In the genomic region with DNA sequence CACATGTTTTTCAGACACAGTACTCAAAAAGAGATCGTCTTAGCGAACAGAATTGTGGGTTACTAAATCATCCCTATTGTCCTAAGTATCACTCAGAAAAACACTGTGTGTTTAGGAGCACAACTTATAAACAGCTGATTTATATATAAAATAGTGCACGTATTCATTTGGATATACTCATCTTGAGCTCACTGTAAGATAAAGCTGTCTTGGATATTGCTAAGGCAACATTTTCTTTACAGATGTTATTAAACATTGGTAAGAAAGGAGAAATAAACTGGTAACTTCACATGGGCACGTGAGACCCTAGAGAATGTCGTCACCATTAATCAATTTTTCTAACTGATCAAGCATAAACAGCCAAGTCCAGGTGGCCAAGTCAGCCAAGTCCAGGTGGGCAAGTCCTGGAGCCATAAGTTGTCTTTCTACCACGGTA, we compare ENCODE assay signal across 8 cellular contexts. TPM values are rescaled to one million over a fixed set of nuclear protein-coding genes. Genes with fewer than 3 reads are reported as not detected.
A peak's percentile ranks its signal among the peaks of the same experiment; 100 is the strongest.
DNase-seq lines count a peak whose midpoint lies in the region; ATAC-seq and TF ChIP-seq lines count a peak whose summit lies in the region.

No MANE protein-coding gene starts in this region.

- H3K27ac ChIP-seq in MM.1S (ENCODE audit: low read length) (peak overlapping the region; percentile 41; the same call in 1 of the 2 replicates), duodenal mucosa (ENCODE audit: low read depth, low read length) (peak overlapping the region; percentile 90)

- H3K9ac ChIP-seq in MM.1S (ENCODE audit: low read length) (peak overlapping the region; percentile 71; the same call in 1 of the 2 replicates), duodenal mucosa (ENCODE audit: low read depth in 1 of 2, low read length in 2 of 2) (peak overlapping the region; percentile 69 to 71)

- peak overlapping the region; percentile 59 for H2AFZ ChIP-seq in MM.1S (ENCODE audit: low read length)

- H3K27me3 ChIP-seq in MM.1S (replicated peaks; ENCODE audit: insufficient read depth, low read length) (no peaks in the 10 kb centered on the region), duodenal mucosa (ENCODE audit: control insufficient read depth in 1 of 2, insufficient read depth in 2 of 2, low read length in 2 of 2) (peaks cover 0 to 7% of the 10 kb centered on the region in 2 donors)

- H3K9me3 Mint-ChIP-seq in neural crest cell = no peaks in the 10 kb centered on the region

- H3K36me3 Mint-ChIP-seq in neural crest cell (ENCODE audit: low read depth) = no peaks in the 10 kb centered on the region

- H3K9me3 ChIP-seq in MM.1S (replicated peaks; ENCODE audit: insufficient read depth, low read length) (no peaks in the 10 kb centered on the region), duodenal mucosa (ENCODE audit: control insufficient read depth in 1 of 2, low read length in 2 of 2) (no peaks in the 10 kb centered on the region)

- TF ChIP-seq CTCF in MM.1S (IDR thresholded peaks at IDR 0.05; ENCODE audit: low read length) (no peak), neural crest cell (conservative IDR thresholded peaks at IDR 0.05) (no peak)

- H3K4me1 ChIP-seq in MM.1S (ENCODE audit: low read length) = peaks cover 5% of the 10 kb centered on the region; the same call in 1 of the 2 replicates
- peaks cover 11 to 26% of the 10 kb centered on the region in 2 donors for H3K4me1 ChIP-seq in duodenal mucosa (ENCODE audit: control insufficient read depth in 1 of 2, insufficient read depth in 2 of 2, low read length in 2 of 2)

- H3K4me3 Mint-ChIP-seq in neural crest cell = peak overlapping the region; percentile 93

- 0 out of 2 replicates have a peak, but pooled peaks cover 8% of the 10 kb centered on the region for H4K20me1 ChIP-seq in MM.1S (ENCODE audit: insufficient read depth, low read length)

- DNase-seq in MM.1S (no peak), neural crest cell (ENCODE audit: low read depth, low spot score) (no peak), GM19240 (ENCODE audit: insufficient read length, low spot score) (no peak), NCI-H1930 (lab: John Stamatoyannopoulos, UW) (no peak), NCI-H446 treated with DMSO at 0.1 percent for 48 hours (lab: John Stamatoyannopoulos, UW) (no peak)
- DNase-seq in effector CD8-positive, alpha-beta T cell (lab: John Stamatoyannopoulos, UW) = no peak

- H3K9me2 ChIP-seq in MM.1S (replicated peaks; ENCODE audit: insufficient read depth, low read length) = no peaks in the 10 kb centered on the region

- H3K4me3 ChIP-seq in MM.1S (ENCODE audit: low read length) (peak overlapping the region; percentile 94), duodenal mucosa (ENCODE audit: low read depth in 1 of 2, low read length in 2 of 2) (peak overlapping the region; percentile 68 to 84)

- no peaks in the 10 kb centered on the region for H3K36me3 ChIP-seq in MM.1S (replicated peaks; ENCODE audit: insufficient read depth, low read length)
- no peaks in the 10 kb centered on the region for H3K36me3 ChIP-seq in duodenal mucosa (ENCODE audit: control insufficient read depth in 1 of 2, insufficient read depth in 2 of 2, low read length in 2 of 2)

- peak; percentile 2 for ATAC-seq in GM21390 (IDR thresholded peaks at IDR 0.05; ENCODE audit: unreplicated experiment)

- peaks cover 27% of the 10 kb centered on the region for H3K27me3 Mint-ChIP-seq in neural crest cell (ENCODE audit: low read depth)

- H3K27ac Mint-ChIP-seq in neural crest cell (ENCODE audit: unreplicated experiment) = peak overlapping the region; percentile 50

- peaks cover 16% of the 10 kb centered on the region; the same call in 1 of the 2 replicates for H3F3A ChIP-seq in MM.1S (ENCODE audit: insufficient read depth, low read length)

- peak overlapping the region; percentile 73 for H3K4me2 ChIP-seq in MM.1S (ENCODE audit: low read depth, low read length)

- peaks cover 34% of the 10 kb centered on the region for H3K4me1 Mint-ChIP-seq in neural crest cell

- H3K79me2 ChIP-seq in MM.1S (ENCODE audit: low read length) = peaks cover 61% of the 10 kb centered on the region

RNA-seq across cellular contexts. Expression of a gene that starts 1.7 kb away (rescaled TPM):
- total RNA-seq in neural crest cell = 52.1 and 54.0 TPM in 2 replicates
